Comparison of ENCODE assay signal across 12 cellular contexts in the genomic region with DNA sequence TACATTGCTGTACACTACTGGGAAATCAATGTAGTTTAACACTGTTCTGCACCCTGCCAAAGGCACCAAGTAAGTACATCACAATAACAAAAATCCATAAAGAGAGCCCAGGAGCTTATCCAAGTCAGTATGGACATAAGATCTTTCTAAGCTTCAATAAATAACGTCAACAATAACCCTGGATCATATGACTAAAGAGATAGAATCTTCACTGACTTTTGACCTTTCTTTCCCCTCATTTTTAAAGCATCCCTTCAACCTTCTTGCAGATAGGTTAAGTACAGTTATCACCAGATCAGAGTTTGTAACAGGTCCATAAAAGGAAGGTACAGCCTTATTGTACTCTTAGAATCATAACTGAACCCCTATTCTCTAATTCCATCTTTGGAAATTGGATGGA. TPM values are rescaled to one million over a fixed set of nuclear protein-coding genes. Genes with fewer than 3 reads are reported as not detected.
DNase-seq lines count a peak whose midpoint lies in the region; ATAC-seq and TF ChIP-seq lines count a peak whose summit lies in the region.
"Had no signal": no experiment of that assay in that cellular context is flagged by ENCODE, and none has a peak within 500 bp of the region (broad histone marks: within the 10 kb centered on the region; RNA-seq: fewer than 3 reads in every experiment).

No MANE protein-coding gene starts in this region.

- peaks cover 27 to 55% (median 39%) of the 10 kb centered on the region in 11 experiments for H3K36me3 ChIP-seq in BLaER1 treated with 17β-estradiol and CSF1 and Interleukin-3, amounts not matched to agents 10 nM and 100 nM
- peaks cover 35% of the 10 kb centered on the region for H3K36me3 ChIP-seq in DOHH2 (ENCODE audit: control insufficient read depth, low read length)
- peaks cover 0 to 34% (median 0%) of the 10 kb centered on the region in 3 experiments for H3K36me3 ChIP-seq in naive thymus-derived CD4-positive, alpha-beta T cell (ENCODE audit: control insufficient read depth in 2 of 3, insufficient read depth in 3 of 3, low read length in 3 of 3)

- H3K79me2 ChIP-seq in DOHH2 (ENCODE audit: control insufficient read depth, low read length) = peaks cover 54% of the 10 kb centered on the region

- H3K9me3 ChIP-seq in BLaER1 treated with 17β-estradiol and CSF1 and Interleukin-3, amounts not matched to agents 10 nM and 100 nM (replicated peaks in 1 of 11) = no peaks in the 10 kb centered on the region
- no peaks in the 10 kb centered on the region for H3K9me3 ChIP-seq in DOHH2 (ENCODE audit: control insufficient read depth, insufficient read depth, low read length)
- H3K9me3 ChIP-seq in naive thymus-derived CD4-positive, alpha-beta T cell (ENCODE audit: control insufficient read depth in 2 of 3, low read length in 3 of 3) = no peaks in the 10 kb centered on the region
- H3K9me3 ChIP-seq: mucosa of descending colon had no signal

- DNase-seq in naive thymus-derived CD4-positive, alpha-beta T cell = no peak
- DNase-seq in substantia nigra (lab: John Stamatoyannopoulos, UW) (no peak), midbrain (lab: John Stamatoyannopoulos, UW) (no peak)
- DNase-seq in stimulated activated CD4-positive, alpha-beta T cell treated with anti-CD3 and anti-CD28 coated beads, Interleukin-12 subunit alpha, Interleukin-12 subunit beta, amount 100 ng/mL, for 4 hours = no peak
- DNase-seq: COR-L47, mucosa of descending colon, NCI-H1694 treated with DMSO at 0.1 percent for 48 hours, NCI-H524 treated with DMSO at 0.1 percent for 48 hours had no signal

- TF ChIP-seq CTCF in DOHH2 (IDR thresholded peaks at IDR 0.05; ENCODE audit: low read depth, low read length, poor library complexity, severe bottlenecking) = no peak

- no peaks in the 10 kb centered on the region for H3K9me2 ChIP-seq in DOHH2 (replicated peaks; ENCODE audit: control insufficient read depth, low read length)

- H3K27me3 ChIP-seq in BLaER1 treated with 17β-estradiol and CSF1 and Interleukin-3, amounts not matched to agents 10 nM and 100 nM = no peaks in the 10 kb centered on the region
- H3K27me3 ChIP-seq in DOHH2 (ENCODE audit: control insufficient read depth, low read length) = no peaks in the 10 kb centered on the region
- no peaks in the 10 kb centered on the region for H3K27me3 ChIP-seq in naive thymus-derived CD4-positive, alpha-beta T cell (ENCODE audit: control insufficient read depth in 2 of 2, insufficient read depth in 2 of 2, low read length in 2 of 2)

- peak overlapping the region; percentile 15 to 98 (median 95); a peak in 17 of 22 replicates for H3K4me2 ChIP-seq in BLaER1 treated with 17β-estradiol and CSF1 and Interleukin-3, amounts not matched to agents 10 nM and 100 nM
- 0 out of 2 replicates have a peak overlapping the region, but pooled peaks have one; percentile 1 for H3K4me2 ChIP-seq in DOHH2 (ENCODE audit: low read length)
- H3K4me2 ChIP-seq: KMS-11 had no signal

- no peak overlapping the region for H3K4me3 ChIP-seq in BLaER1 treated with 17β-estradiol and CSF1 and Interleukin-3, amounts not matched to agents 10 nM and 100 nM
- no peak overlapping the region for H3K4me3 ChIP-seq in DOHH2 (ENCODE audit: low read length)
- no peak overlapping the region for H3K4me3 ChIP-seq in naive thymus-derived CD4-positive, alpha-beta T cell (ENCODE audit: low read length)
- H3K4me3 ChIP-seq: mucosa of descending colon had no signal

- H3K4me1 ChIP-seq in BLaER1 treated with 17β-estradiol and CSF1 and Interleukin-3, amounts not matched to agents 10 nM and 100 nM = peaks cover 23 to 38% (median 33%) of the 10 kb centered on the region in 10 experiments
- H3K4me1 ChIP-seq in DOHH2 (ENCODE audit: control insufficient read depth, low read length) = peaks cover 24% of the 10 kb centered on the region
- peaks cover 15 to 17% of the 10 kb centered on the region in 2 donors for H3K4me1 ChIP-seq in naive thymus-derived CD4-positive, alpha-beta T cell (ENCODE audit: control insufficient read depth in 2 of 2, insufficient read depth in 2 of 2, low read length in 2 of 2)

- peaks cover 0 to 36% (median 12%) of the 10 kb centered on the region in 11 experiments; a peak in 10 of 22 replicates for H4K20me1 ChIP-seq in BLaER1 treated with 17β-estradiol and CSF1 and Interleukin-3, amounts not matched to agents 10 nM and 100 nM
- H4K20me1 ChIP-seq in DOHH2 (ENCODE audit: control insufficient read depth, insufficient read depth, low read depth, low read length) = peaks cover 3% of the 10 kb centered on the region; the same call in 1 of the 2 replicates

- no peak for ATAC-seq in activated T-helper 17 cell treated with anti-CD3 and anti-CD28 coated beads, Interleukin-2, amount 50 U/mL, for 72 hours (replicated peaks)
- no peak for ATAC-seq in naive thymus-derived CD4-positive, alpha-beta T cell
- ATAC-seq: mucosa of descending colon had no signal

- CTCF ChIA-PET in naive thymus-derived CD4-positive, alpha-beta T cell (lab: Charles Lee) = no interaction called here

- peaks cover 15% of the 10 kb centered on the region for H3K4me1 Mint-ChIP-seq in activated T-helper 17 cell treated with anti-CD3 and anti-CD28 coated beads, Interleukin-2, amount 50 U/mL, for 72 hours
- peaks cover 26 to 49% (median 40%) of the 10 kb centered on the region in 7 donors for H3K4me1 Mint-ChIP-seq in naive thymus-derived CD4-positive, alpha-beta T cell

- intact Hi-C loops in naive thymus-derived CD4-positive, alpha-beta T cell (cut with micrococcal nuclease) = loop anchor here in 1 of 2 donors (5.0 kb wide), 2 partner anchors 141 to 244 kb away; a partner anchor contains a TSS

- H3K36me3 Mint-ChIP-seq in activated T-helper 17 cell treated with anti-CD3 and anti-CD28 coated beads, Interleukin-2, amount 50 U/mL, for 72 hours (ENCODE audit: low read depth) = peaks cover 40% of the 10 kb centered on the region
- peaks cover 0 to 13% (median 11%) of the 10 kb centered on the region in 5 donors for H3K36me3 Mint-ChIP-seq in naive thymus-derived CD4-positive, alpha-beta T cell

- POLR2A ChIA-PET in naive thymus-derived CD4-positive, alpha-beta T cell (lab: Charles Lee) = no interaction called here

- H3K27ac Mint-ChIP-seq in activated T-helper 17 cell treated with anti-CD3 and anti-CD28 coated beads, Interleukin-2, amount 50 U/mL, for 72 hours = no peak overlapping the region
- peak overlapping the region in 1 of 9 donors; percentile 5 for H3K27ac Mint-ChIP-seq in naive thymus-derived CD4-positive, alpha-beta T cell

- 0 out of 22 replicates have a peak overlapping the region, but pooled peaks of 2 of the 11 experiments have one; percentile 8 to 27 for H3K9ac ChIP-seq in BLaER1 treated with 17β-estradiol and CSF1 and Interleukin-3, amounts not matched to agents 10 nM and 100 nM
- H3K9ac ChIP-seq: KMS-11 had no signal

- H3K4me3 Mint-ChIP-seq in activated T-helper 17 cell treated with anti-CD3 and anti-CD28 coated beads, Interleukin-2, amount 50 U/mL, for 72 hours = peak overlapping the region; percentile 55
- H3K4me3 Mint-ChIP-seq in naive thymus-derived CD4-positive, alpha-beta T cell = peak overlapping the region; percentile 1 to 78 (median 58)

- no peaks in the 10 kb centered on the region for H3F3A ChIP-seq in DOHH2 (ENCODE audit: control insufficient read depth, insufficient read depth)

- H3K9me3 Mint-ChIP-seq in activated T-helper 17 cell treated with anti-CD3 and anti-CD28 coated beads, Interleukin-2, amount 50 U/mL, for 72 hours = no peaks in the 10 kb centered on the region
- no peaks in the 10 kb centered on the region for H3K9me3 Mint-ChIP-seq in naive thymus-derived CD4-positive, alpha-beta T cell

- peak overlapping the region in 4 of 11 experiments; percentile 7 to 96 (median 18); a peak in 3 of 22 replicates for H3K27ac ChIP-seq in BLaER1 treated with 17β-estradiol and CSF1 and Interleukin-3, amounts not matched to agents 10 nM and 100 nM
- H3K27ac ChIP-seq in DOHH2 (ENCODE audit: low read depth, low read length) (no peak overlapping the region), substantia nigra (ENCODE audit: low read depth, low read length, poor library complexity, severe bottlenecking) (no peak overlapping the region)
- H3K27ac ChIP-seq in naive thymus-derived CD4-positive, alpha-beta T cell (ENCODE audit: low read depth, low read length) = no peak overlapping the region
- H3K27ac ChIP-seq: KMS-11 had no signal

- H3K27me3 Mint-ChIP-seq in activated T-helper 17 cell treated with anti-CD3 and anti-CD28 coated beads, Interleukin-2, amount 50 U/mL, for 72 hours = no peaks in the 10 kb centered on the region
- H3K27me3 Mint-ChIP-seq in naive thymus-derived CD4-positive, alpha-beta T cell = no peaks in the 10 kb centered on the region

RNA-seq across cellular contexts. Expression of a gene that starts 2.3 kb away (rescaled TPM):
- total RNA-seq in activated T-helper 17 cell treated with anti-CD3 and anti-CD28 coated beads, Interleukin-2, amount 50 U/mL, for 72 hours = 10 to 100 TPM; 65.9 to 70.4 TPM
- total RNA-seq in naive thymus-derived CD4-positive, alpha-beta T cell = 10 to 100 TPM; 15.4 to 34.6 (median 27.8) TPM
- 10 to 100 TPM; 18.5 to 34.9 TPM for polyA plus RNA-seq in naive thymus-derived CD4-positive, alpha-beta T cell

RNA-seq across cellular contexts. Expression of a gene that starts 29.2 kb away (rescaled TPM):
- total RNA-seq in activated T-helper 17 cell treated with anti-CD3 and anti-CD28 coated beads, Interleukin-2, amount 50 U/mL, for 72 hours = not detected
- total RNA-seq in naive thymus-derived CD4-positive, alpha-beta T cell = under 1 TPM in 1 of 5 experiments, not detected in 4; 0.05 TPM
- polyA plus RNA-seq in naive thymus-derived CD4-positive, alpha-beta T cell = 1 to 10 TPM in 1 of 2 donors, under 1 TPM in 1; 0.39 to 2.2 TPM
